Comparison of ENCODE assay signal across 1 cellular context in genomic region chr1:19918057-19918456, GRCh38.
TF ChIP-seq lines count a peak whose summit lies in the region.

No MANE protein-coding gene starts in this region.

TF ChIP-seq in HCT116, 20 proteins besides CTCF, POLR2A, EP300 and RAD21 (continued from another document):
- TF ChIP-seq, protein P1, sequence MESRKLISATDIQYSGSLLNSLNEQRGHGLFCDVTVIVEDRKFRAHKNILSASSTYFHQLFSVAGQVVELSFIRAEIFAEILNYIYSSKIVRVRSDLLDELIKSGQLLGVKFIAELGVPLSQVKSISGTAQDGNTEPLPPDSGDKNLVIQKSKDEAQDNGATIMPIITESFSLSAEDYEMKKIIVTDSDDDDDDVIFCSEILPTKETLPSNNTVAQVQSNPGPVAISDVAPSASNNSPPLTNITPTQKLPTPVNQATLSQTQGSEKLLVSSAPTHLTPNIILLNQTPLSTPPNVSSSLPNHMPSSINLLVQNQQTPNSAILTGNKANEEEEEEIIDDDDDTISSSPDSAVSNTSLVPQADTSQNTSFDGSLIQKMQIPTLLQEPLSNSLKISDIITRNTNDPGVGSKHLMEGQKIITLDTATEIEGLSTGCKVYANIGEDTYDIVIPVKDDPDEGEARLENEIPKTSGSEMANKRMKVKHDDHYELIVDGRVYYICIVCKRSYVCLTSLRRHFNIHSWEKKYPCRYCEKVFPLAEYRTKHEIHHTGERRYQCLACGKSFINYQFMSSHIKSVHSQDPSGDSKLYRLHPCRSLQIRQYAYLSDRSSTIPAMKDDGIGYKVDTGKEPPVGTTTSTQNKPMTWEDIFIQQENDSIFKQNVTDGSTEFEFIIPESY (IDR thresholded peaks at IDR 0.05; ENCODE audit: extremely low read depth, insufficient replicate concordance, low read length): no peak
- TF ChIP-seq SIN3A (IDR thresholded peaks at IDR 0.05; ENCODE audit: low read depth): no peak
